In the genomic region with DNA sequence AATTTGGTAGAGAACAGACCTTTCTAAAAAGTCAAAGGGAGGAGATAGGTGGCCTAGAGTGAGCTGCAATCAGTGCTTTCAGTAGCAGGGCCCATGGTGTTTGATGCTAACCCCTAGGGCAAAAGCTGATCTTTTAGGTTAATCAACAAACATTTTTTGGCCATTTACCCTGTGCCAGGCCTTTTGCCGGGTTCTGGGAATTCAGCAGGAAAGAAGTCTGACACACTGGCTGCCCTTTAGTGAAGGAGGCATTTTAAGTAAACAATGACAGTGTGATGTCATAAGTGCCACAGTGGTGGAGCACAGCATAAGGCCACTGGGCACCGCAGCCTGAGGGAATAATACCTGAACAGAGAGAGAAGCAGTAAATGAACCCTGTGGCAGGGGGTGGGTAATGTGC, we compare ENCODE assay signal across 12 cellular contexts. TPM values are rescaled to one million over a fixed set of nuclear protein-coding genes. Genes with fewer than 3 reads are reported as not detected.
DNase-seq lines count a peak whose midpoint lies in the region; ATAC-seq and TF ChIP-seq lines count a peak whose summit lies in the region.
"Had no signal": no experiment of that assay in that cellular context is flagged by ENCODE, and none has a peak within 500 bp of the region (broad histone marks: within the 10 kb centered on the region; RNA-seq: fewer than 3 reads in every experiment).

No MANE protein-coding gene starts in this region.

- H3K4me1 ChIP-seq in HUES6 (ENCODE audit: control insufficient read depth, insufficient read depth, low read length) (peaks cover 44% of the 10 kb centered on the region), lower lobe of right lung (peaks cover 53% of the 10 kb centered on the region), transverse colon (peaks cover 16 to 57% (median 31%) of the 10 kb centered on the region in 4 donors)

- H3K9ac ChIP-seq in HUES6 (ENCODE audit: low read length): no peak overlapping the region

- no peak for TF ChIP-seq EP300 in transverse colon (IDR thresholded peaks at IDR 0.05; ENCODE audit: low read depth)

- intact Hi-C loops in lower lobe of right lung (cut with DNase I) (no loop called here), transverse colon (cut with DNase I; ENCODE audit: low total_unique reads) (loop anchor here (5.0 kb wide), 1 partner anchor 75 kb away; no protein-coding TSS in a partner anchor)

- no peak for TF ChIP-seq CTCF in lower lobe of right lung (IDR thresholded peaks at IDR 0.05)
- TF ChIP-seq CTCF in transverse colon (IDR thresholded peaks at IDR 0.05): no peak
- TF ChIP-seq CTCF in GM13976 (IDR thresholded peaks at IDR 0.05; ENCODE audit: borderline replicate concordance, control extremely low read depth, extremely low read depth, insufficient read depth, missing control alignments): no peak

- H3K9me3 ChIP-seq in HUES6 (ENCODE audit: control insufficient read depth, insufficient read depth, low read depth, low read length) (no peaks in the 10 kb centered on the region), lower lobe of right lung (no peaks in the 10 kb centered on the region), transverse colon (no peaks in the 10 kb centered on the region)

- H3K4me3 ChIP-seq in HUES6 (ENCODE audit: low read depth, low read length) (no peak overlapping the region), lower lobe of right lung (no peak overlapping the region), transverse colon (no peak overlapping the region)

- H3K36me3 ChIP-seq in HUES6 (ENCODE audit: control insufficient read depth, insufficient read depth, low read length) (no peaks in the 10 kb centered on the region), lower lobe of right lung (no peaks in the 10 kb centered on the region), transverse colon (no peaks in the 10 kb centered on the region)

- ATAC-seq in lower lobe of right lung: peak; percentile 40 to 60
- no peak for ATAC-seq in HG03175 (IDR thresholded peaks at IDR 0.05; ENCODE audit: unreplicated experiment)

- peak overlapping the region; percentile 31; the same call in 1 of the 2 replicates for H3K27ac ChIP-seq in HUES6 (ENCODE audit: low read depth, low read length)
- H3K27ac ChIP-seq in caudate nucleus (ENCODE audit: low read depth, low read length): peak overlapping the region; percentile 77
- H3K27ac ChIP-seq in lower lobe of right lung: peak overlapping the region; percentile 78
- peak overlapping the region; percentile 78 to 85 (median 83) for H3K27ac ChIP-seq in transverse colon

- WGBS in transverse colon (ENCODE audit: low coverage in 1 of 2), 2 donors: 33 to 39% methylated on average over 1 to 2 of the region's 2 CpGs

- in situ Hi-C loops in transverse colon (cut with MboI; ENCODE audit: low pct_ligation_motif_present in 1 of 4, low pct_unique_long_range_greater_than_20kb in 1 of 4, low sequenced_read_pairs in 3 of 4) (loop anchor here in 3 of 4 donors (25.0 kb wide), 3 partner anchors 420 to 970 kb away; no protein-coding TSS in a partner anchor), GM13976 (cut with MboI; ENCODE audit: low sequenced_read_pairs, unreplicated experiment) (loop anchor here (10.0 kb wide), 1 partner anchor 428 kb away; no protein-coding TSS in a partner anchor)

- H3K27me3 ChIP-seq in HUES6 (ENCODE audit: control insufficient read depth, insufficient read depth, low read length): no peaks in the 10 kb centered on the region
- H3K27me3 ChIP-seq in lower lobe of right lung (ENCODE audit: low read depth): no peaks in the 10 kb centered on the region
- H3K27me3 ChIP-seq in transverse colon: no peaks in the 10 kb centered on the region

- DNase-seq in caudate nucleus (lab: John Stamatoyannopoulos, UW): peak in 1 of 61 donors; percentile 23
- DNase-seq in lower lobe of right lung: no peak
- no peak for DNase-seq in transverse colon
- DNase-seq in LoVo (ENCODE audit: low spot score): no peak
- DNase-seq in GM13976 (ENCODE audit: low spot score): no peak
- DNase-seq in GDM1 (lab: John Stamatoyannopoulos, UW): no peak
- DNase-seq: activated CD4-positive, alpha-beta T cell treated with anti-CD3 and anti-CD28 coated beads, Interleukin-2, amount 10 ng/mL, durations not matched to agents 7 days and 5 days; amniotic stem cell; NCI-H1092; occipital lobe had no signal

- TF ChIP-seq POLR2A in transverse colon (IDR thresholded peaks at IDR 0.05): no peak

RNA-seq across cellular contexts. Expression of gene C22orf31, which starts 29.0 kb away (rescaled TPM):
- total RNA-seq in lower lobe of right lung (not detected), transverse colon (not detected)
- total RNA-seq: activated CD4-positive, alpha-beta T cell treated with anti-CD3 and anti-CD28 coated beads, Interleukin-2, amount 10 ng/mL, durations not matched to agents 7 days and 5 days; occipital lobe had no signal

RNA-seq across cellular contexts. Expression of gene KREMEN1, which starts 40.3 kb away (rescaled TPM):
- total RNA-seq in lower lobe of right lung: 23.5 TPM
- 10 to 100 TPM in 3 of 4 donors, 1 to 10 TPM in 1; 5.2 to 39.2 (median 20.1) TPM for total RNA-seq in transverse colon

Comparison
In these comparisons a context has a peak if more than half of its experiments do, and no peak if none do; other contexts are left out.
1. H3K27ac ChIP-seq: peak in every context shown above with its lines; median percentile 83 in transverse colon; 78 in lower lobe of right lung; 77 in caudate nucleus; 31 in HUES6.